38 cellular contexts compared by ENCODE assay signal in the genomic region with DNA sequence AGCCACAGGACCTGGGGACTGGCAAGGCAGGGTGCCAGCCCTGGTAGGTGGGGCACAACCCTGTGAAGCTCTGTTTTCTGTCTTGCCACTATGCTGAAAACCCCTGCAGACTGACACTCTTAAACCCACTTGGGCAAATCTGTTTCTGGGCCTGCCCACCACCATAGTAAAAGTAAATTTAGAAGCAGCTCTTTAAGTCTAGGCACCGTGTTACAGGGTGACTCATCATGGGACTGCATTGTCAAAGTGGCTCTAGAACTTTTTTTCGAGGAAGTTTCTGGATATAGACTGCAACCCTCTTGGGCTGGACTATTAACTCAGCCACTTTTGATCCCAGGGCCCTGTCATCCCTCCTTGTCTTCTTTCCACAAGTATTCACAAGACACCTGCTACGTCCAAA. TPM values are rescaled to one million over a fixed set of nuclear protein-coding genes. Genes with fewer than 3 reads are reported as not detected.
"Had no signal": no experiment of that assay in that cellular context is flagged by ENCODE, and none has a peak within 500 bp of the region (broad histone marks: within the 10 kb centered on the region; RNA-seq: fewer than 3 reads in every experiment).

No MANE protein-coding gene starts in this region.

- H3K4me3 Mint-ChIP-seq: dendritic cell treated with granulocyte-macrophage colony-stimulating factor and Interleukin-4, amounts not matched to agents 40 ng/mL and 50 ng/mL, for 4 days; immature natural killer cell; natural killer cell treated with Interleukin-12 subunit alpha and Interleukin-12 subunit beta and Interleukin-15 and Interleukin-18, amount 100 ng/mL, for 72 hours; neural crest cell; type B pancreatic cell had no signal

- H3K27me3 Mint-ChIP-seq: dendritic cell treated with granulocyte-macrophage colony-stimulating factor and Interleukin-4, amounts not matched to agents 40 ng/mL and 50 ng/mL, for 4 days had no signal

- H3K9me3 Mint-ChIP-seq: dendritic cell treated with granulocyte-macrophage colony-stimulating factor and Interleukin-4, amounts not matched to agents 40 ng/mL and 50 ng/mL, for 4 days; immature natural killer cell; naive B cell; natural killer cell treated with Interleukin-12 subunit alpha and Interleukin-12 subunit beta and Interleukin-15 and Interleukin-18, amount 100 ng/mL, for 72 hours; neural crest cell; type B pancreatic cell had no signal

- DNase-seq: colonic mucosa; effector CD8-positive, alpha-beta T cell; foreskin keratinocyte; glutamatergic neuron; heart right ventricle; hippocampal formation; immature natural killer cell; islet precursor cell; kidney glomerular epithelial cell; left colon; left ventricle myocardium inferior; lower lobe of right lung; mucosa of descending colon; naive B cell; stimulated activated CD4-positive, alpha-beta T cell treated with anti-CD3 and anti-CD28 coated beads, Interleukin-12 subunit alpha, Interleukin-12 subunit beta, amount 100 ng/mL, for 4 hours; stimulated activated CD4-positive, alpha-beta T cell treated with anti-CD3 and anti-CD28 coated beads, Interleukin-1b, Interleukin-23, amount 100 ng/mL, for 48 hours; stimulated activated CD4-positive, alpha-beta T cell treated with anti-CD3 and anti-CD28 coated beads, Interleukin-4, amount 100 ng/mL, for 1 hour; stimulated activated CD8-positive, alpha-beta memory T cell treated with anti-CD3 and anti-CD28 coated beads, Interleukin-4, amount 100 ng/mL, for 48 hours; stimulated activated naive CD4-positive, alpha-beta T cell treated with Interleukin-2 at 50 U/mL for 16 hours; stomach; tibial artery had no signal

- ATAC-seq: foreskin keratinocyte; gastroesophageal sphincter; heart right ventricle; left colon; lower lobe of right lung; mucosa of descending colon; natural killer cell treated with Interleukin-12 subunit alpha and Interleukin-12 subunit beta and Interleukin-15 and Interleukin-18, amount 100 ng/mL, for 72 hours; sciatic nerve had no signal

- H3K36me3 ChIP-seq: colonic mucosa, esophagus muscularis mucosa, gastroesophageal sphincter, heart right ventricle, left ventricle myocardium inferior, lower lobe of right lung, neutrophil, stomach, tibial artery had no signal

- H3K9me3 ChIP-seq: colonic mucosa, esophagus muscularis mucosa, gastroesophageal sphincter, heart right ventricle, left ventricle myocardium inferior, lower lobe of right lung, mucosa of descending colon, neutrophil, stomach, tibial artery had no signal

- H3K4me1 ChIP-seq: colonic mucosa, esophagus muscularis mucosa, foreskin keratinocyte, gastroesophageal sphincter, heart right ventricle, left ventricle myocardium inferior, lower lobe of right lung had no signal

- H3K27ac Mint-ChIP-seq: dendritic cell treated with granulocyte-macrophage colony-stimulating factor and Interleukin-4, amounts not matched to agents 40 ng/mL and 50 ng/mL, for 4 days; immature natural killer cell; natural killer cell treated with Interleukin-12 subunit alpha and Interleukin-12 subunit beta and Interleukin-15 and Interleukin-18, amount 100 ng/mL, for 72 hours; type B pancreatic cell had no signal

- H3K4me3 ChIP-seq: colonic mucosa, esophagus muscularis mucosa, gastroesophageal sphincter, heart right ventricle, left ventricle myocardium inferior, lower lobe of right lung, mucosa of descending colon, smooth muscle cell, stomach, tibial artery had no signal

- H3K4me1 Mint-ChIP-seq: immature natural killer cell, neural crest cell had no signal

- H2AFZ ChIP-seq: parathyroid adenoma had no signal

- H3K36me3 Mint-ChIP-seq: immature natural killer cell; naive B cell; natural killer cell treated with Interleukin-12 subunit alpha and Interleukin-12 subunit beta and Interleukin-15 and Interleukin-18, amount 100 ng/mL, for 72 hours; type B pancreatic cell had no signal

- H3K4me2 ChIP-seq: smooth muscle cell had no signal

- H3K27ac ChIP-seq: colonic mucosa, esophagus muscularis mucosa, foreskin keratinocyte, gastroesophageal sphincter, heart right ventricle, left ventricle myocardium inferior, lower lobe of right lung, neutrophil, stomach, tibial artery had no signal

- H3K27me3 ChIP-seq: colonic mucosa, foreskin keratinocyte had no signal

RNA-seq across cellular contexts. Expression of gene TUNAR, which starts 7.7 kb away (rescaled TPM):
- total RNA-seq: chondrocyte; endothelial cell of umbilical vein; fibroblast of lung; foreskin keratinocyte; heart right ventricle; left colon; left ventricle myocardium inferior; lower lobe of right lung; mesenteric fat pad; mucosa of descending colon; natural killer cell treated with Interleukin-12 subunit alpha and Interleukin-12 subunit beta and Interleukin-15 and Interleukin-18, amount 100 ng/mL, for 72 hours; omental fat pad; sciatic nerve; smooth muscle cell; subcutaneous adipose tissue; urinary bladder had no signal
- polyA plus RNA-seq: endothelial cell of umbilical vein, fibroblast of lung, foreskin keratinocyte, heart right ventricle, immature natural killer cell, smooth muscle cell, urinary bladder had no signal
